In the genomic region with DNA sequence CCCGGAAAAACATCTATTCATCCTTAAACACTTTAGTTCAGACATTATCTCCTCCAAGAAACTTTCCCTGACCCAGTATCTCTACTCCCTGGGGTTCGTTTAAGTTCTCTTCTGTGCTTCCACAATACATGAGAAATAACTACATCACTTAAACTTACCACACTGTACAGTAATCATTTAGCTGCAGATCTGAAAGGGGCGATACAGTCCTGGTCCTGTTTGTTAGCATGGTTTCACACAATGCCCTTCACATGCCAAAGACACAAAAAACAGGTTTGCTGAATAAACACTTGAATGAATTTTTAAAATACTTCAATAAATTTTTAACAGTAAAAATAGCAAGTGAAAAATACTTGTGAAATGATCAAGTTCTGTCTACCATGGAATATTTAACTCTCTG, we compare ENCODE assay signal across 24 cellular contexts.
A peak's percentile ranks its signal among the peaks of the same experiment; 100 is the strongest.
DNase-seq lines count a peak whose midpoint lies in the region; ATAC-seq and TF ChIP-seq lines count a peak whose summit lies in the region.
"Had no signal": no experiment of that assay in that cellular context is flagged by ENCODE, and none has a peak within 500 bp of the region (broad histone marks: within the 10 kb centered on the region; RNA-seq: fewer than 3 reads in every experiment).

No MANE protein-coding gene starts in this region.

- H3K9me3 Mint-ChIP-seq in stimulated activated naive CD8-positive, alpha-beta T cell treated with anti-CD3 and anti-CD28 coated beads, Interleukin-15, Interleukin-2, amounts not matched to agents 100 ng/mL and 50 ng/mL, for 24 hours: peaks cover 4% of the 10 kb centered on the region
- no peaks in the 10 kb centered on the region for H3K9me3 Mint-ChIP-seq in chondrocyte (ENCODE audit: low read depth)
- H3K9me3 Mint-ChIP-seq in glutamatergic neuron (ENCODE audit: unreplicated experiment): no peaks in the 10 kb centered on the region
- H3K9me3 Mint-ChIP-seq: CD14-positive monocyte; CD4-positive, alpha-beta T cell; CD8-positive, alpha-beta memory T cell; GM23338; H9 had no signal

- H3K36me3 ChIP-seq in upper lobe of left lung: no peaks in the 10 kb centered on the region
- H3K36me3 ChIP-seq: BE2C; BLaER1 treated with 17β-estradiol and CSF1 and Interleukin-3, amounts not matched to agents 10 nM and 100 nM had no signal

- 45 to 56% methylated on average over 3 of the region's 3 CpGs for WGBS in upper lobe of left lung, 2 donors

- TF ChIP-seq CTCF in chondrocyte (IDR thresholded peaks at IDR 0.05) (no peak), upper lobe of left lung (IDR thresholded peaks at IDR 0.05) (no peak), glutamatergic neuron (IDR thresholded peaks at IDR 0.05; ENCODE audit: partially characterized antibody, unreplicated experiment) (no peak)

- no peak overlapping the region for H3K4me3 Mint-ChIP-seq in stimulated activated naive CD8-positive, alpha-beta T cell treated with anti-CD3 and anti-CD28 coated beads, Interleukin-15, Interleukin-2, amounts not matched to agents 100 ng/mL and 50 ng/mL, for 24 hours
- H3K4me3 Mint-ChIP-seq in chondrocyte (ENCODE audit: unreplicated experiment): no peak overlapping the region
- no peak overlapping the region for H3K4me3 Mint-ChIP-seq in glutamatergic neuron (ENCODE audit: unreplicated experiment)
- H3K4me3 Mint-ChIP-seq: CD14-positive monocyte; CD4-positive, alpha-beta T cell; CD8-positive, alpha-beta memory T cell; GM23338; H9 had no signal

- H3K36me3 Mint-ChIP-seq in stimulated activated naive CD8-positive, alpha-beta T cell treated with anti-CD3 and anti-CD28 coated beads, Interleukin-15, Interleukin-2, amounts not matched to agents 100 ng/mL and 50 ng/mL, for 24 hours (ENCODE audit: low read depth): no peaks in the 10 kb centered on the region
- no peaks in the 10 kb centered on the region for H3K36me3 Mint-ChIP-seq in chondrocyte (ENCODE audit: low read depth)
- H3K36me3 Mint-ChIP-seq in glutamatergic neuron (ENCODE audit: unreplicated experiment): no peaks in the 10 kb centered on the region
- H3K36me3 Mint-ChIP-seq: CD14-positive monocyte had no signal

- H3K4me1 Mint-ChIP-seq in stimulated activated naive CD8-positive, alpha-beta T cell treated with anti-CD3 and anti-CD28 coated beads, Interleukin-15, Interleukin-2, amounts not matched to agents 100 ng/mL and 50 ng/mL, for 24 hours (ENCODE audit: low read depth): peaks cover 6% of the 10 kb centered on the region
- peaks cover 24% of the 10 kb centered on the region for H3K4me1 Mint-ChIP-seq in chondrocyte (ENCODE audit: low read depth)
- H3K4me1 Mint-ChIP-seq in glutamatergic neuron (ENCODE audit: low read depth, unreplicated experiment): no peaks in the 10 kb centered on the region
- H3K4me1 Mint-ChIP-seq: CD14-positive monocyte, GM23338, H9 had no signal

- H3K4me3 ChIP-seq in upper lobe of left lung: no peak overlapping the region
- H3K4me3 ChIP-seq: A549; BLaER1 treated with 17β-estradiol and CSF1 and Interleukin-3, amounts not matched to agents 10 nM and 100 nM; GM23338 had no signal

- DNase-seq in stimulated activated naive CD8-positive, alpha-beta T cell treated with anti-CD3 and anti-CD28 coated beads, Interleukin-15, Interleukin-2, amounts not matched to agents 100 U/mL and 50 U/mL, for 24 hours: no peak
- DNase-seq in chondrocyte (ENCODE audit: low spot score) (no peak), upper lobe of left lung (no peak), HT-29 (ENCODE audit: low spot score) (no peak), glutamatergic neuron (no peak)
- DNase-seq: 8988T; ACHN; AML-193; BE2C; Calu3; CD4-positive, alpha-beta T cell; CD8-positive, alpha-beta memory T cell; COR-L47; DMS153; DMS79 treated with DMSO at 0.1 percent for 48 hours; GF-D8; H9 had no signal

- ATAC-seq in stimulated activated naive CD8-positive, alpha-beta T cell treated with anti-CD3 and anti-CD28 coated beads, Interleukin-15, Interleukin-2, amounts not matched to agents 100 U/mL and 50 U/mL, for 24 hours: no peak
- ATAC-seq in upper lobe of left lung (ENCODE audit: low FRiP score in 2 of 2): peak; percentile 32 to 76
- no peak for ATAC-seq in activated CD4-positive, CD25-positive, alpha-beta regulatory T cell treated with anti-CD3 and anti-CD28 coated beads, Interleukin-2, amount 50 U/mL, for 24 hours
- ATAC-seq: A549, GM23338, HCT116 had no signal

- peaks cover 0 to 3% (median 0%) of the 10 kb centered on the region in 4 donors for H3K4me1 ChIP-seq in upper lobe of left lung
- H3K4me1 ChIP-seq: A549; BE2C; BLaER1 treated with 17β-estradiol and CSF1 and Interleukin-3, amounts not matched to agents 10 nM and 100 nM had no signal

- TF ChIP-seq EP300 in upper lobe of left lung (IDR thresholded peaks at IDR 0.05): no peak

- peaks cover 17% of the 10 kb centered on the region for H3K27me3 Mint-ChIP-seq in stimulated activated naive CD8-positive, alpha-beta T cell treated with anti-CD3 and anti-CD28 coated beads, Interleukin-15, Interleukin-2, amounts not matched to agents 100 ng/mL and 50 ng/mL, for 24 hours
- no peaks in the 10 kb centered on the region for H3K27me3 Mint-ChIP-seq in chondrocyte (ENCODE audit: low read depth)
- no peaks in the 10 kb centered on the region for H3K27me3 Mint-ChIP-seq in glutamatergic neuron (ENCODE audit: unreplicated experiment)
- H3K27me3 Mint-ChIP-seq: CD4-positive, alpha-beta T cell had no signal

- no peaks in the 10 kb centered on the region for H3K9me3 ChIP-seq in upper lobe of left lung
- H3K9me3 ChIP-seq: A549, BE2C had no signal

- peak overlapping the region; percentile 10 for H3K27ac Mint-ChIP-seq in stimulated activated naive CD8-positive, alpha-beta T cell treated with anti-CD3 and anti-CD28 coated beads, Interleukin-15, Interleukin-2, amounts not matched to agents 100 ng/mL and 50 ng/mL, for 24 hours
- H3K27ac Mint-ChIP-seq in chondrocyte (ENCODE audit: unreplicated experiment) (peak overlapping the region; percentile 27), glutamatergic neuron (ENCODE audit: unreplicated experiment) (no peak overlapping the region)
- H3K27ac Mint-ChIP-seq: CD14-positive monocyte; CD4-positive, alpha-beta T cell; CD8-positive, alpha-beta memory T cell; GM23338; H9 had no signal

- no peak overlapping the region for H3K27ac ChIP-seq in upper lobe of left lung
- H3K27ac ChIP-seq: A549; BLaER1 treated with 17β-estradiol and CSF1 and Interleukin-3, amounts not matched to agents 10 nM and 100 nM had no signal

- no peak for TF ChIP-seq POLR2A in upper lobe of left lung (IDR thresholded peaks at IDR 0.05)

- no peaks in the 10 kb centered on the region for H3K27me3 ChIP-seq in upper lobe of left lung
- H3K27me3 ChIP-seq: BE2C; BLaER1 treated with 17β-estradiol and CSF1 and Interleukin-3, amounts not matched to agents 10 nM and 100 nM had no signal

Comparison
In these comparisons a context has a peak if more than half of its experiments do, and no peak if none do; other contexts are left out.
1. ATAC-seq: peak in upper lobe of left lung (2 of 2); none in stimulated activated naive CD8-positive, alpha-beta T cell treated with anti-CD3 and anti-CD28 coated beads, Interleukin-15, Interleukin-2, amounts not matched to agents 100 U/mL and 50 U/mL, for 24 hours (single experiment) and activated CD4-positive, CD25-positive, alpha-beta regulatory T cell treated with anti-CD3 and anti-CD28 coated beads, Interleukin-2, amount 50 U/mL, for 24 hours (0 of 2).